In the genomic region with DNA sequence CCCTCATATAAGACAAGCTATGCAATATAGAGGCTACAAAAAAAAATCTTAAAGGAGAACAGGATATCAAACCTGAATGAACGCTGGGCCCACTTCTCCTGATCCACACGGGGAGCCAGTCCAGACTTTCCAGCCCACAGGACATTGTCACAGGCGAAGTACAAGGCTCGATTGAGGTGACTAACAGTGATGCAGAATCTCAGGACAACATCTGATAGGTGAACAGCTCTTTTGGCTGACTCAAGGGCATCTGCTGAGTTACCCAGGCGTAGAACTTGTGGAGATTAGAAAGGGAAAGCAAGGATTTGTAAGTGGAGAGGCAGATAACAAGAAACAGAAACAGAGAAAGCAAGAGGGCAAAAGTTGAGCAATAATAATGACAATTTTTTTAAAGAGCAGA, we compare ENCODE assay signal across 12 cellular contexts. TPM values are rescaled to one million over a fixed set of nuclear protein-coding genes. Genes with fewer than 3 reads are reported as not detected.
A peak's percentile ranks its signal among the peaks of the same experiment; 100 is the strongest.
DNase-seq lines count a peak whose midpoint lies in the region; ATAC-seq, FAIRE-seq and TF ChIP-seq lines count a peak whose summit lies in the region.
"Had no signal": no experiment of that assay in that cellular context is flagged by ENCODE, and none has a peak within 500 bp of the region (broad histone marks: within the 10 kb centered on the region; RNA-seq: fewer than 3 reads in every experiment).

No MANE protein-coding gene starts in this region.

- H3K4me3 ChIP-seq in Karpas-422 (ENCODE audit: low read length), result peak overlapping the region; percentile 14; the same call in 1 of the 2 replicates
- H3K4me3 ChIP-seq in K562, result no peak overlapping the region

- TF ChIP-seq CTCF in Calu3 (IDR thresholded peaks at IDR 0.05; ENCODE audit: unreplicated experiment), result no peak
- TF ChIP-seq CTCF in K562 (IDR thresholded peaks at IDR 0.05 in 2 of 3, conservative IDR thresholded peaks at IDR 0.05 in 1 of 3; ENCODE audit: insufficient read depth in 2 of 3, low read depth in 1 of 3, low read length in 3 of 3), result no peak

- TF ChIP-seq POLR2A in K562 (conservative IDR thresholded peaks at IDR 0.05) (no peak), H54 (IDR thresholded peaks at IDR 0.05; ENCODE audit: low read depth, low read length) (no peak)

- H3K4me2 ChIP-seq in Karpas-422 (ENCODE audit: low read depth, low read length, poor library complexity, severe bottlenecking) (peak overlapping the region; percentile 92), K562 (ENCODE audit: insufficient read depth, low read length) (no peak overlapping the region)

- no peak for TF ChIP-seq RAD21 in K562 (CRISPR knock-in tag; conservative IDR thresholded peaks at IDR 0.05 in 1 of 2, IDR thresholded peaks at IDR 0.05 in 1 of 2)

- H3K27ac ChIP-seq in Karpas-422 (ENCODE audit: low read length), result no peak overlapping the region
- no peak overlapping the region for H3K27ac ChIP-seq in K562 (ENCODE audit: extremely low read depth, low read depth, low read length)

- peaks cover 11% of the 10 kb centered on the region; the same call in 1 of the 2 replicates for H3K36me3 ChIP-seq in Karpas-422 (ENCODE audit: insufficient read depth, low read length)
- H3K36me3 ChIP-seq in K562 (ENCODE audit: control insufficient read depth, insufficient read depth, low read length), result peaks cover 21% of the 10 kb centered on the region; the same call in 2 of the 3 replicates

- in situ Hi-C loops in K562 (cut with MboI), result no loop called here

- ATAC-seq in K562 (no peak), HG03439 (IDR thresholded peaks at IDR 0.05; ENCODE audit: unreplicated experiment) (no peak)
- no peak for ATAC-seq in natural killer cell treated with Interleukin-12 subunit alpha and Interleukin-12 subunit beta and Interleukin-15 and Interleukin-18, amount 100 ng/mL, for 72 hours

- H3K9me1 ChIP-seq in K562 (ENCODE audit: control insufficient read depth, insufficient read depth, low read length), result no peaks in the 10 kb centered on the region

- intact Hi-C loops in Calu3 (cut with micrococcal nuclease; ENCODE audit: unreplicated experiment) (no loop called here), K562 (cut with micrococcal nuclease) (no loop called here)

- H3K4me1 Mint-ChIP-seq in Calu3 (ENCODE audit: low read depth, unreplicated experiment), result peaks cover 15% of the 10 kb centered on the region
- H3K4me1 Mint-ChIP-seq in natural killer cell treated with Interleukin-12 subunit alpha and Interleukin-12 subunit beta and Interleukin-15 and Interleukin-18, amount 100 ng/mL, for 72 hours (ENCODE audit: low read depth in 2 of 2), result peaks cover 35% of the 10 kb centered on the region in 2 donors

- H3K79me2 ChIP-seq in Karpas-422 (ENCODE audit: low read length), result peaks cover 21% of the 10 kb centered on the region
- peaks cover 8% of the 10 kb centered on the region for H3K79me2 ChIP-seq in K562 (ENCODE audit: control insufficient read depth, insufficient read depth, low read length)

- BruUV-seq in Calu3 (replicated peaks; lab: Mats Ljungman, UMichigan), result no TSS peak
- no TSS peak for BruUV-seq in K562 (replicated peaks; lab: Mats Ljungman, UMichigan)

- no peaks in the 10 kb centered on the region for H3K9me3 Mint-ChIP-seq in Calu3 (ENCODE audit: low read depth, unreplicated experiment)
- H3K9me3 Mint-ChIP-seq in natural killer cell treated with Interleukin-12 subunit alpha and Interleukin-12 subunit beta and Interleukin-15 and Interleukin-18, amount 100 ng/mL, for 72 hours, result no peaks in the 10 kb centered on the region

- POLR2A ChIA-PET in K562 (lab: Yijun Ruan, JAX), result interaction anchor here (0.5 kb wide), 1 partner anchor 63 kb away, joined by 3 read pairs; no protein-coding TSS in a partner anchor

- no peaks in the 10 kb centered on the region for H3K27me3 Mint-ChIP-seq in Calu3 (ENCODE audit: unreplicated experiment)
- no peaks in the 10 kb centered on the region for H3K27me3 Mint-ChIP-seq in natural killer cell treated with Interleukin-12 subunit alpha and Interleukin-12 subunit beta and Interleukin-15 and Interleukin-18, amount 100 ng/mL, for 72 hours

- FAIRE-seq in K562 (lab: Jason Lieb, UNC), result no peak
- FAIRE-seq in H54 (lab: Jason Lieb, UNC), result no peak
- FAIRE-seq: TTC549 had no signal

- no peak for TF ChIP-seq EP300 in K562 (IDR thresholded peaks at IDR 0.05; ENCODE audit: low read length)

- no peaks in the 10 kb centered on the region for H3K9me2 ChIP-seq in Karpas-422 (replicated peaks; ENCODE audit: insufficient read depth, low read length)

- DNase-seq in Calu3 (no peak), Karpas-422 (no peak), K562 (ENCODE audit: extremely low read depth in 1 of 4, low spot score in 3 of 4) (peak in 2 of 4 experiments; percentile 12 to 33), H54 (ENCODE audit: insufficient read length, low spot score) (no peak), mucosa of gallbladder (ENCODE audit: low spot score) (no peak)
- no peak for DNase-seq in natural killer cell treated with Interleukin-12 subunit alpha and Interleukin-12 subunit beta and Interleukin-15 and Interleukin-18, amount 100 ng/mL, for 72 hours (ENCODE audit: low spot score)
- DNase-seq: activated gamma-delta T cell, DMS79, sigmoid colon had no signal

- no peak overlapping the region for H3K27ac Mint-ChIP-seq in Calu3 (ENCODE audit: unreplicated experiment)
- H3K27ac Mint-ChIP-seq in natural killer cell treated with Interleukin-12 subunit alpha and Interleukin-12 subunit beta and Interleukin-15 and Interleukin-18, amount 100 ng/mL, for 72 hours, result peak overlapping the region; percentile 80 to 81

- CTCF ChIA-PET in Calu3 (lab: Charles Lee), result interaction anchor here (0.9 to 1.1 kb wide), 2 partner anchors 11 to 19 kb away, joined by 3 read pairs; partner anchors contain the start of gene RBM8A
- CTCF ChIA-PET in K562 (lab: Yijun Ruan, JAX; ENCODE audit: low intra/inter-chr PET ratio), result no interaction called here

- peaks cover 25% of the 10 kb centered on the region for H3K4me1 ChIP-seq in Karpas-422 (ENCODE audit: low read length)
- peaks cover 7 to 23% of the 10 kb centered on the region in 2 experiments; a peak in 4 of 5 replicates for H3K4me1 ChIP-seq in K562 (replicated peaks in 1 of 2; ENCODE audit: control insufficient read depth in 2 of 2, insufficient read depth in 2 of 2, low read length in 2 of 2)

- H3K27me3 ChIP-seq in Karpas-422 (ENCODE audit: low read length), result no peaks in the 10 kb centered on the region
- H3K27me3 ChIP-seq in K562 (ENCODE audit: control insufficient read depth in 2 of 2, insufficient read depth in 2 of 2, low read length in 2 of 2), result no peaks in the 10 kb centered on the region
- H3K27me3 ChIP-seq: sigmoid colon had no signal

- H3K9ac ChIP-seq in Karpas-422 (ENCODE audit: low read length) (0 out of 2 replicates have a peak overlapping the region, but pooled peaks have one; percentile 12), K562 (ENCODE audit: insufficient read depth in 1 of 2, low read depth in 2 of 2, low read length in 2 of 2) (no peak overlapping the region)

- H3K9me3 ChIP-seq in Karpas-422 (ENCODE audit: low read length), result no peaks in the 10 kb centered on the region
- H3K9me3 ChIP-seq in K562 (replicated peaks; ENCODE audit: control insufficient read depth, insufficient read depth, low read depth, low read length), result no peaks in the 10 kb centered on the region
- H3K9me3 ChIP-seq: sigmoid colon had no signal

- whole genome bisulfite sequencing in K562 (ENCODE audit: insufficient coverage, low coverage, missing lambda C conversion rate), result 49% methylated on average over 5 of the region's 5 CpGs

- H4K20me1 ChIP-seq in Karpas-422 (ENCODE audit: insufficient read depth, low read depth, low read length) (no peaks in the 10 kb centered on the region), K562 (replicated peaks; ENCODE audit: control insufficient read depth, insufficient read depth, low read length) (no peaks in the 10 kb centered on the region)

- no peak overlapping the region for H2AFZ ChIP-seq in Karpas-422 (ENCODE audit: low read length)
- H2AFZ ChIP-seq in K562 (ENCODE audit: low read depth, low read length), result no peak overlapping the region

- peak overlapping the region; percentile 74 for H3K4me3 Mint-ChIP-seq in Calu3 (ENCODE audit: low read depth, unreplicated experiment)
- peak overlapping the region; percentile 97 for H3K4me3 Mint-ChIP-seq in natural killer cell treated with Interleukin-12 subunit alpha and Interleukin-12 subunit beta and Interleukin-15 and Interleukin-18, amount 100 ng/mL, for 72 hours

- peaks cover 33% of the 10 kb centered on the region for H3K36me3 Mint-ChIP-seq in Calu3 (ENCODE audit: insufficient read depth, unreplicated experiment)
- H3K36me3 Mint-ChIP-seq in natural killer cell treated with Interleukin-12 subunit alpha and Interleukin-12 subunit beta and Interleukin-15 and Interleukin-18, amount 100 ng/mL, for 72 hours, result peaks cover 19% of the 10 kb centered on the region

RNA-seq across cellular contexts. Expression of gene PEX11B, which starts 1.8 kb away (rescaled TPM):
- 27.1 and 27.3 TPM in 2 replicates for total RNA-seq in Calu3 (2022)
- total RNA-seq in Karpas-422 (2014; rRNA removed; shearing (Covaris generic); ENCODE audit: low replicate concordance), result 35.7 and 51.7 TPM in 2 replicates
- total RNA-seq in K562 (2011; cell fraction: chromatin; rRNA removed; ENCODE audit: low replicate concordance), result 12.2 and 19.4 TPM in 2 replicates
- 6.8 and 8.4 TPM in 2 replicates for total RNA-seq in K562 (2011; cell fraction: nucleolus; rRNA removed)
- 14.8 and 21.1 TPM in 2 replicates for total RNA-seq in K562 (2011; cell fraction: nucleoplasm; rRNA removed)
- 13.2 and 18.8 TPM in 2 replicates for total RNA-seq in K562 (2014; rRNA removed)
- total RNA-seq in K562 (2014; rRNA removed; fragmentation: Illumina TruSeq; extraction: Trizol), result 16.9 and 18.1 TPM in 2 replicates
- 18.5 and 18.6 TPM in 2 replicates for total RNA-seq in K562 (2015; rRNA removed; fragmentation: Illumina TruSeq; extraction: Trizol)
- total RNA-seq in K562 (2021), result 18.9 and 21.2 TPM in 2 replicates
- polyA plus RNA-seq in K562 (2011; rRNA removed), result 60.0 and 60.3 TPM in 2 replicates
- polyA plus RNA-seq in K562 (2011; cell fraction: cytosol; rRNA removed), result 22.5 and 45.5 TPM in 2 replicates
- 18.3 and 30.9 TPM in 2 replicates for polyA plus RNA-seq in K562 (2011; cell fraction: nucleus; rRNA removed)
- 26.1 and 28.8 TPM in 2 replicates for polyA plus RNA-seq in K562 (2012)
- polyA plus RNA-seq in K562 (2014; fragmentation: Illumina TruSeq; extraction: Trizol), result 24.6 and 26.3 TPM in 2 replicates
- 10 to 100 TPM; 42.3 to 52.7 TPM for polyA plus RNA-seq in K562 (2014; fragmentation: Nextera tagmentation; extraction: Ambion mirVana)
- polyA plus RNA-seq in K562 (2014; rRNA removed), result 21.7 and 23.4 TPM in 2 replicates
- polyA minus RNA-seq in K562 (2011; rRNA and poly(A)+ RNA removed), result 18.8 and 21.3 TPM in 2 replicates
- polyA minus RNA-seq in K562 (2011; cell fraction: cytosol; rRNA and poly(A)+ RNA removed), result 10.7 and 11.7 TPM in 2 replicates
- polyA minus RNA-seq in K562 (2011; cell fraction: nucleus; rRNA and poly(A)+ RNA removed), result 5.0 and 6.7 TPM in 2 replicates
- total RNA-seq in natural killer cell treated with Interleukin-12 subunit alpha and Interleukin-12 subunit beta and Interleukin-15 and Interleukin-18, amount 100 ng/mL, for 72 hours, result 10 to 100 TPM; 33.6 to 34.2 TPM
- total RNA-seq in mucosa of gallbladder, result 35.1 TPM

RNA-seq across cellular contexts. Expression of gene ITGA10, which starts 6.9 kb away (rescaled TPM):
- 0.34 and 0.68 TPM in 2 replicates for total RNA-seq in Calu3 (2022)
- total RNA-seq in Karpas-422 (2014; rRNA removed; shearing (Covaris generic); ENCODE audit: low replicate concordance), result 1.4 and 1.5 TPM in 2 replicates
- 0.25 and 1.3 TPM in 2 replicates for total RNA-seq in K562 (2011; cell fraction: chromatin; rRNA removed; ENCODE audit: low replicate concordance)
- 0.39 and 0.83 TPM in 2 replicates for total RNA-seq in K562 (2011; cell fraction: nucleolus; rRNA removed)
- total RNA-seq in K562 (2011; cell fraction: nucleoplasm; rRNA removed), result 0.59 and 0.99 TPM in 2 replicates
- total RNA-seq in K562 (2014; rRNA removed), result 0.05 TPM in 1 of 2 replicates, not detected in the other
- total RNA-seq in K562 (2014; rRNA removed; fragmentation: Illumina TruSeq; extraction: Trizol), result 0.11 and 0.35 TPM in 2 replicates
- total RNA-seq in K562 (2015; rRNA removed; fragmentation: Illumina TruSeq; extraction: Trizol), result 0.08 and 0.14 TPM in 2 replicates
- 0.09 and 0.20 TPM in 2 replicates for total RNA-seq in K562 (2021)
- 0.14 and 0.26 TPM in 2 replicates for polyA plus RNA-seq in K562 (2011; rRNA removed)
- polyA plus RNA-seq in K562 (2011; cell fraction: cytosol; rRNA removed), result 0.04 and 0.09 TPM in 2 replicates
- 0.60 and 0.87 TPM in 2 replicates for polyA plus RNA-seq in K562 (2011; cell fraction: nucleus; rRNA removed)
- 0.14 and 0.21 TPM in 2 replicates for polyA plus RNA-seq in K562 (2012)
- 0.06 and 0.09 TPM in 2 replicates for polyA plus RNA-seq in K562 (2014; fragmentation: Illumina TruSeq; extraction: Trizol)
- polyA plus RNA-seq in K562 (2014; fragmentation: Nextera tagmentation; extraction: Ambion mirVana), result under 1 TPM; 0.08 TPM
- 0.01 and 0.65 TPM in 2 replicates for polyA plus RNA-seq in K562 (2014; rRNA removed)
- polyA minus RNA-seq in K562 (2011; rRNA and poly(A)+ RNA removed), result 0.06 TPM in 1 of 2 replicates, not detected in the other
- not detected in 2 replicates for polyA minus RNA-seq in K562 (2011; cell fraction: cytosol; rRNA and poly(A)+ RNA removed)
- polyA minus RNA-seq in K562 (2011; cell fraction: nucleus; rRNA and poly(A)+ RNA removed), result 0.13 TPM in 1 of 2 replicates, not detected in the other
- total RNA-seq in natural killer cell treated with Interleukin-12 subunit alpha and Interleukin-12 subunit beta and Interleukin-15 and Interleukin-18, amount 100 ng/mL, for 72 hours, result 1 to 10 TPM; 3.5 to 5.2 TPM
- total RNA-seq in mucosa of gallbladder, result 3.2 TPM

RNA-seq across cellular contexts. Expression of gene RBM8A, which starts 10.5 kb away (rescaled TPM):
- 167 and 177 TPM in 2 replicates for total RNA-seq in Calu3 (2022)
- 130 and 214 TPM in 2 replicates for total RNA-seq in Karpas-422 (2014; rRNA removed; shearing (Covaris generic); ENCODE audit: low replicate concordance)
- total RNA-seq in K562 (2011; cell fraction: chromatin; rRNA removed; ENCODE audit: low replicate concordance), result 63.9 and 101 TPM in 2 replicates
- 34.0 and 44.1 TPM in 2 replicates for total RNA-seq in K562 (2011; cell fraction: nucleolus; rRNA removed)
- total RNA-seq in K562 (2011; cell fraction: nucleoplasm; rRNA removed), result 61.8 and 68.6 TPM in 2 replicates
- total RNA-seq in K562 (2014; rRNA removed), result 235 and 257 TPM in 2 replicates
- 228 and 266 TPM in 2 replicates for total RNA-seq in K562 (2014; rRNA removed; fragmentation: Illumina TruSeq; extraction: Trizol)
- 283 and 291 TPM in 2 replicates for total RNA-seq in K562 (2015; rRNA removed; fragmentation: Illumina TruSeq; extraction: Trizol)
- total RNA-seq in K562 (2021), result 206 and 215 TPM in 2 replicates
- 152 and 225 TPM in 2 replicates for polyA plus RNA-seq in K562 (2011; rRNA removed)
- polyA plus RNA-seq in K562 (2011; cell fraction: cytosol; rRNA removed), result 67.1 and 160 TPM in 2 replicates
- 67.1 and 106 TPM in 2 replicates for polyA plus RNA-seq in K562 (2011; cell fraction: nucleus; rRNA removed)
- 172 and 328 TPM in 2 replicates for polyA plus RNA-seq in K562 (2012)
- 240 and 324 TPM in 2 replicates for polyA plus RNA-seq in K562 (2014; fragmentation: Illumina TruSeq; extraction: Trizol)
- polyA plus RNA-seq in K562 (2014; fragmentation: Nextera tagmentation; extraction: Ambion mirVana), result 1,000 to 10,000 TPM in 1 of 2 experiments, 100 to 1,000 TPM in 1; 763 to 1,035 TPM
- polyA plus RNA-seq in K562 (2014; rRNA removed), result 301 and 311 TPM in 2 replicates
- polyA minus RNA-seq in K562 (2011; rRNA and poly(A)+ RNA removed), result 126 and 166 TPM in 2 replicates
- polyA minus RNA-seq in K562 (2011; cell fraction: cytosol; rRNA and poly(A)+ RNA removed), result 31.0 and 43.5 TPM in 2 replicates
- polyA minus RNA-seq in K562 (2011; cell fraction: nucleus; rRNA and poly(A)+ RNA removed), result 26.1 and 42.1 TPM in 2 replicates
- 100 to 1,000 TPM; 280 to 294 TPM for total RNA-seq in natural killer cell treated with Interleukin-12 subunit alpha and Interleukin-12 subunit beta and Interleukin-15 and Interleukin-18, amount 100 ng/mL, for 72 hours
- 99.8 TPM for total RNA-seq in mucosa of gallbladder

RNA-seq across cellular contexts. Expression of gene ANKRD35, which starts 31.1 kb away (rescaled TPM):
- total RNA-seq in Calu3 (2022) (0.22 TPM in 1 of 2 replicates, not detected in the other), K562 (2014; rRNA removed) (0.12 and 0.14 TPM in 2 replicates), K562 (2014; rRNA removed; fragmentation: Illumina TruSeq; extraction: Trizol) (0.07 TPM in 1 of 2 replicates, not detected in the other), K562 (2015; rRNA removed; fragmentation: Illumina TruSeq; extraction: Trizol) (0.08 TPM in 1 of 2 replicates, not detected in the other), K562 (2021) (0.07 TPM in 1 of 2 replicates, not detected in the other), mucosa of gallbladder (2.7 TPM)
- 0.11 TPM in 1 of 2 replicates, not detected in the other for total RNA-seq in Karpas-422 (2014; rRNA removed; shearing (Covaris generic); ENCODE audit: low replicate concordance)
- not detected in 2 replicates for total RNA-seq in K562 (2011; cell fraction: chromatin; rRNA removed; ENCODE audit: low replicate concordance)
- total RNA-seq in K562 (2011; cell fraction: nucleolus; rRNA removed), result not detected in 2 replicates
- total RNA-seq in K562 (2011; cell fraction: nucleoplasm; rRNA removed), result not detected in 2 replicates
- polyA plus RNA-seq in K562 (2011; rRNA removed) (not detected in 2 replicates), K562 (2014; fragmentation: Illumina TruSeq; extraction: Trizol) (0.07 TPM in 1 of 2 replicates, not detected in the other), K562 (2014; fragmentation: Nextera tagmentation; extraction: Ambion mirVana) (not detected), K562 (2014; rRNA removed) (0.07 TPM in 1 of 2 replicates, not detected in the other)
- 0.04 TPM in 1 of 2 replicates, not detected in the other for polyA plus RNA-seq in K562 (2011; cell fraction: cytosol; rRNA removed)
- polyA plus RNA-seq in K562 (2011; cell fraction: nucleus; rRNA removed), result 0.04 TPM in 1 of 2 replicates, not detected in the other
- polyA plus RNA-seq in K562 (2012), result 0.07 and 0.08 TPM in 2 replicates
- polyA minus RNA-seq in K562 (2011; rRNA and poly(A)+ RNA removed), result not detected in 2 replicates
- not detected in 2 replicates for polyA minus RNA-seq in K562 (2011; cell fraction: cytosol; rRNA and poly(A)+ RNA removed)
- not detected in 2 replicates for polyA minus RNA-seq in K562 (2011; cell fraction: nucleus; rRNA and poly(A)+ RNA removed)
- under 1 TPM; 0.12 to 0.14 TPM for total RNA-seq in natural killer cell treated with Interleukin-12 subunit alpha and Interleukin-12 subunit beta and Interleukin-15 and Interleukin-18, amount 100 ng/mL, for 72 hours
- total RNA-seq: mononuclear cell had no signal

RNA-seq across cellular contexts. Expression of gene LIX1L, which starts 41.1 kb away (rescaled TPM):
- 6.3 and 7.2 TPM in 2 replicates for total RNA-seq in Calu3 (2022)
- 35.8 and 49.4 TPM in 2 replicates for total RNA-seq in Karpas-422 (2014; rRNA removed; shearing (Covaris generic); ENCODE audit: low replicate concordance)
- 5.2 and 6.2 TPM in 2 replicates for total RNA-seq in K562 (2011; cell fraction: chromatin; rRNA removed; ENCODE audit: low replicate concordance)
- 4.7 and 4.8 TPM in 2 replicates for total RNA-seq in K562 (2011; cell fraction: nucleolus; rRNA removed)
- 8.9 and 14.7 TPM in 2 replicates for total RNA-seq in K562 (2011; cell fraction: nucleoplasm; rRNA removed)
- total RNA-seq in K562 (2014; rRNA removed), result 7.4 and 10.7 TPM in 2 replicates
- 10.0 and 11.0 TPM in 2 replicates for total RNA-seq in K562 (2014; rRNA removed; fragmentation: Illumina TruSeq; extraction: Trizol)
- total RNA-seq in K562 (2015; rRNA removed; fragmentation: Illumina TruSeq; extraction: Trizol), result 11.7 and 12.9 TPM in 2 replicates
- 15.7 and 16.4 TPM in 2 replicates for total RNA-seq in K562 (2021)
- polyA plus RNA-seq in K562 (2011; rRNA removed), result 20.6 and 26.5 TPM in 2 replicates
- polyA plus RNA-seq in K562 (2011; cell fraction: cytosol; rRNA removed), result 23.9 and 30.3 TPM in 2 replicates
- polyA plus RNA-seq in K562 (2011; cell fraction: nucleus; rRNA removed), result 5.3 and 5.5 TPM in 2 replicates
- polyA plus RNA-seq in K562 (2012), result 4.7 and 8.4 TPM in 2 replicates
- polyA plus RNA-seq in K562 (2014; fragmentation: Illumina TruSeq; extraction: Trizol), result 10.5 and 12.5 TPM in 2 replicates
- polyA plus RNA-seq in K562 (2014; fragmentation: Nextera tagmentation; extraction: Ambion mirVana), result 1 to 10 TPM; 4.6 to 9.2 TPM
- polyA plus RNA-seq in K562 (2014; rRNA removed), result 13.5 and 16.1 TPM in 2 replicates
- polyA minus RNA-seq in K562 (2011; rRNA and poly(A)+ RNA removed), result 17.0 and 21.0 TPM in 2 replicates
- 11.1 and 12.0 TPM in 2 replicates for polyA minus RNA-seq in K562 (2011; cell fraction: cytosol; rRNA and poly(A)+ RNA removed)
- polyA minus RNA-seq in K562 (2011; cell fraction: nucleus; rRNA and poly(A)+ RNA removed), result 1.8 and 3.0 TPM in 2 replicates
- total RNA-seq in natural killer cell treated with Interleukin-12 subunit alpha and Interleukin-12 subunit beta and Interleukin-15 and Interleukin-18, amount 100 ng/mL, for 72 hours, result 10 to 100 TPM; 28.8 to 31.3 TPM
- 42.9 TPM for total RNA-seq in mucosa of gallbladder
